In the genomic region with DNA sequence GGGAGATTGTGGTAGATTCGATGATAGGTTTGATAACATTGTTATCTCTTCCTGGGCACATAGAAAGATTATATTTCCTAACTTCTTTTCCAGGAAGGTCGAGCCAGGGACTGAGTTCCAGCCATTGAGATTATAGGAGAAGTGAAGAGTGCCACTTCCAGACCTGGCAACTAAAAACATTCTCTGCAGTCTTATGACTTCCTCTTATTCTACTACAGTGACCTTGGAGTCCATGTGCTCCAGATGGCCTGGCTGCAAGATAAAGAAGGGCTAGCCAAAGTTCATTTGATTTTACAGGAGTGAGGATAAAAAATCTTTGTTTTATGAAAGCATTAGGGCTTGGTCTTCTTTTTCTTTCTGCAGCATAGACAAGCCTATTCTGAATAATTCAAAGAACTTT, we compare ENCODE assay signal across 12 cellular contexts.
"Had no signal": no experiment of that assay in that cellular context is flagged by ENCODE, and none has a peak within 500 bp of the region (broad histone marks: within the 10 kb centered on the region; RNA-seq: fewer than 3 reads in every experiment).

No MANE protein-coding gene starts in this region.

- H3K4me3 ChIP-seq: adrenal gland, esophagus squamous epithelium, left lung, prostate gland had no signal

- H3K27me3 ChIP-seq: adrenal gland, brain microvascular endothelial cell, esophagus squamous epithelium, foreskin keratinocyte, left lung had no signal

- H3K36me3 ChIP-seq: adrenal gland, brain microvascular endothelial cell, esophagus squamous epithelium, left lung, prostate gland had no signal

- H3K9me3 ChIP-seq: adrenal gland, esophagus squamous epithelium, prostate gland had no signal

- ATAC-seq: activated CD4-positive, CD25-positive, alpha-beta regulatory T cell treated with anti-CD3 and anti-CD28 coated beads, Interleukin-2, amount 50 U/mL, for 24 hours; foreskin keratinocyte; left lung had no signal

- DNase-seq: activated naive CD4-positive, alpha-beta T cell treated with anti-CD3 and anti-CD28 coated beads, Interleukin-2, amount 50 U/mL, for 16 hours; brain microvascular endothelial cell; esophagus squamous epithelium; foreskin keratinocyte; mesendoderm; occipital lobe; stimulated activated CD4-positive, alpha-beta T cell treated with anti-CD3 and anti-CD28 coated beads, Interleukin-2, amount 100 ng/mL, for 48 hours; stimulated activated naive CD4-positive, alpha-beta T cell treated with Interleukin-2 at 50 U/mL for 16 hours had no signal

- H3K4me1 ChIP-seq: esophagus squamous epithelium, foreskin keratinocyte, left lung, prostate gland had no signal

- H3K27ac ChIP-seq: adrenal gland, brain microvascular endothelial cell, esophagus squamous epithelium, foreskin keratinocyte, left lung, prostate gland had no signal
